Comparison of ENCODE assay signal across 16 cellular contexts in the genomic region with DNA sequence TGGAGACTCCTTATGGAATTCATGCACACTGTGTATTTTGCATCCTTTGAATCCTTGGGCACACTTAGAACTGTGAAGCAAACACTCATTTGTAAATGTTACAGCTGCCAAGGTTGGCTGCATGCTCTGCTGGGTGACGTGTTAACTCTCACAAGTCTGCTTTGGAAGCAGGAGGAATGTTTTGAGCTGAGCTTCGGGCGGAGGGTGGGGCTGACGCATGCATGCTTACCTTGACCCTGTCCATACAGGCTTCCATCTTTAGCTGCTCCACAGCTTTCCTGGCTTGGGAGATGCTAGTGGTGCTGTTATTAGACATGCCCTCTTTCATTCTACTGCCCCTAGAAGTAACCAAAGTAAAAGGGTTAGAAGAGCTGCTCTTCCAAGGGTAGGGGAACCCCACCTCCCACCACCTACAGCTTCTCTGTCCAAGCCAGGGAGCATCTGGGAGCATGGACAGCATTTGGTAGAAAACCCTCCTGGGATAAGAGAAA.
DNase-seq lines count a peak whose midpoint lies in the region; ATAC-seq and TF ChIP-seq lines count a peak whose summit lies in the region.
"Had no signal": no experiment of that assay in that cellular context is flagged by ENCODE, and none has a peak within 500 bp of the region (broad histone marks: within the 10 kb centered on the region; RNA-seq: fewer than 3 reads in every experiment).

No MANE protein-coding gene starts in this region.

- peak; percentile 44; the same call in 2 of the 3 replicates for ATAC-seq in SK-N-SH treated with all-trans-retinoic acid at 6 μM for 48 hours
- no peak for ATAC-seq in GM19324 (IDR thresholded peaks at IDR 0.05; ENCODE audit: low FRiP score, unreplicated experiment)
- ATAC-seq: stimulated activated memory B cell treated with anti-CD40 and anti-IgM and Interleukin-4, amounts not matched to agents 10 μg/mL and 1 μg/mL and 100 μg/mL, for 72 hours had no signal

- TF ChIP-seq CTCF in HFF-Myc (IDR thresholded peaks at IDR 0.05; ENCODE audit: low read depth, low read length, missing control alignments): peak; percentile 6
- peak; percentile 19 for TF ChIP-seq CTCF in fibroblast of villous mesenchyme (IDR thresholded peaks at IDR 0.05; ENCODE audit: insufficient read depth, low read depth, low read length)

- DNase-seq in HFF-Myc (ENCODE audit: extremely low read depth, low read depth) (no peak), fibroblast of villous mesenchyme (ENCODE audit: low read depth) (no peak), superior temporal gyrus (ENCODE audit: extremely low spot score) (peak; percentile 67), NCI-H526 treated with DMSO at 0.1 percent for 48 hours (lab: John Stamatoyannopoulos, UW) (no peak), NOMO-1 treated with DMSO at 0.1 percent for 48 hours (lab: John Stamatoyannopoulos, UW; ENCODE audit: unreplicated experiment) (no peak)
- DNase-seq: activated CD4-positive, alpha-beta T cell treated with anti-CD3 and anti-CD28 coated beads for 48 hours; activated naive CD4-positive, alpha-beta T cell treated with anti-CD3 and anti-CD28 coated beads, Interleukin-2, amount 50 U/mL, for 16 hours; CD4-positive, CD25-positive, alpha-beta regulatory T cell; DMS79; NCI-H1930 had no signal

- H3K4me3 ChIP-seq in HFF-Myc (replicated peaks; ENCODE audit: low read depth, low read length) (no peak overlapping the region), fibroblast of villous mesenchyme (ENCODE audit: low read depth, low read length) (no peak overlapping the region)
- H3K4me3 ChIP-seq: SJSA1, smooth muscle cell, tibial nerve had no signal

TF ChIP-seq in SK-N-SH treated with all-trans-retinoic acid at 6 μM for 48 hours, 23 proteins besides CTCF, POLR2A, EP300 and RAD21:
- TF ChIP-seq ZC3H10 (CRISPR knock-in tag; IDR thresholded peaks at IDR 0.05): no peak
- TF ChIP-seq CSDC2 (CRISPR knock-in tag; IDR thresholded peaks at IDR 0.05): no peak
- TF ChIP-seq TCF4 (CRISPR knock-in tag; IDR thresholded peaks at IDR 0.05; ENCODE audit: borderline replicate concordance): no peak
